8 cellular contexts compared by ENCODE assay signal in the genomic region with DNA sequence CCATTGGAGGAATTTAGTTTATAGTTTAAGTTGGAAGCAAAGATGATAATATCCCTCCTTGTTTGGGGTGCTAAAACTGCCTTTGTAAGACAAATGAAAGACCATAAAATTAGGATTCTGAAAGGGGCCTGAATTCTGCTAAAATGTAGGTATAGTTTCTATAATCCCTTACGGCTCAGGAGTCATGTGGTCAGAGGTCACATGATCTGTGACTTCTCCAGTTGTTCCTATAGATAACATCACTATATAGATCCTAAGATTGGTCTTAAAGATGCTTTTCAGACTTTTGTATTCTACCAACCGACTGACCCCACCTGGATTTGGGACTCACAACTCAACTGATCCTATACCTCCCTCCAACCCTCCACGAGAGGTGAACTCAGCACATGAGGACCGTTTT. TPM values are rescaled to one million over a fixed set of nuclear protein-coding genes. Genes with fewer than 3 reads are reported as not detected.
"Had no signal": no experiment of that assay in that cellular context is flagged by ENCODE, and none has a peak within 500 bp of the region (broad histone marks: within the 10 kb centered on the region; RNA-seq: fewer than 3 reads in every experiment).

No MANE protein-coding gene starts in this region.

- FAIRE-seq: G401.6, GM12878, GM12891, GM12892, GM18507 had no signal

- DNase-seq: GDM1, GF-D8 had no signal

- ATAC-seq: GM12878 had no signal

- H3K4me3 ChIP-seq: GM12878 had no signal

RNA-seq across cellular contexts. Expression of a gene that starts 36.6 kb away (rescaled TPM):
- total RNA-seq: G401, GM12878 had no signal
